ENCODE assay signal across 14 cellular contexts in genomic region chr12:638948-639557, GRCh38. TPM values are rescaled to one million over a fixed set of nuclear protein-coding genes. Genes with fewer than 3 reads are reported as not detected.
DNase-seq lines count a peak whose midpoint lies in the region; ATAC-seq, FAIRE-seq and TF ChIP-seq lines count a peak whose summit lies in the region.
"Had no signal": no experiment of that assay in that cellular context is flagged by ENCODE, and none has a peak within 500 bp of the region (broad histone marks: within the 10 kb centered on the region; RNA-seq: fewer than 3 reads in every experiment).

No MANE protein-coding gene starts in this region.

- FAIRE-seq in RCC 7860 (lab: Jason Lieb, UNC) = no peak

- H3K4me3 ChIP-seq in left ventricle myocardium inferior (no peak overlapping the region), left lung (no peak overlapping the region), vagina (no peak overlapping the region)
- H3K4me3 ChIP-seq: ovary had no signal

- H3K4me1 ChIP-seq in left ventricle myocardium inferior (peaks cover 32% of the 10 kb centered on the region), left lung (peaks cover 19 to 83% of the 10 kb centered on the region in 2 donors), vagina (peaks cover 43% of the 10 kb centered on the region)

- TF ChIP-seq POLR2A in vagina (IDR thresholded peaks at IDR 0.05) (no peak), GM18505 (IDR thresholded peaks at IDR 0.05; ENCODE audit: borderline replicate concordance, extremely low read depth, insufficient read depth, insufficient read length) (no peak)

- no peak for DNase-seq in left ventricle myocardium inferior
- no peak for DNase-seq in Right ventricle myocardium inferior (ENCODE audit: missing footprints)
- DNase-seq in left lung = no peak
- no peak for DNase-seq in vagina (ENCODE audit: extremely low spot score in 2 of 2)
- no peak for DNase-seq in RCC 7860 (ENCODE audit: low spot score)
- DNase-seq: Calu3; left colon; NCI-H1092 treated with DMSO at 0.1 percent for 48 hours; NCI-H526 treated with DMSO at 0.1 percent for 48 hours; ovary; stimulated activated CD4-positive, alpha-beta T cell treated with anti-CD3 and anti-CD28 coated beads, Interleukin-2, amount 100 ng/mL, for 48 hours had no signal

- TF ChIP-seq CTCF in left ventricle myocardium inferior (IDR thresholded peaks at IDR 0.05; ENCODE audit: borderline replicate concordance) (no peak), left lung (IDR thresholded peaks at IDR 0.05) (no peak), vagina (IDR thresholded peaks at IDR 0.05) (no peak)

- no peaks in the 10 kb centered on the region for H3K27me3 Mint-ChIP-seq in T-helper 1 cell treated with Interleukin-12 subunit alpha and Interleukin-12 subunit beta and Interleukin-4 antibody, amounts not matched to agents 30 μg/mL and 1 μg/mL, for 36 hours (ENCODE audit: low read depth)

- peak overlapping the region; percentile 100 for H3K27ac ChIP-seq in left ventricle myocardium inferior (replicated peaks)
- H3K27ac ChIP-seq in left lung = peak overlapping the region; percentile 99 to 100
- H3K27ac ChIP-seq in vagina = peak overlapping the region; percentile 98
- H3K27ac ChIP-seq: ovary had no signal

- peaks cover 40% of the 10 kb centered on the region for H3K4me1 Mint-ChIP-seq in T-helper 1 cell treated with Interleukin-12 subunit alpha and Interleukin-12 subunit beta and Interleukin-4 antibody, amounts not matched to agents 30 μg/mL and 1 μg/mL, for 36 hours (ENCODE audit: low read depth)

- H3K27ac Mint-ChIP-seq in T-helper 1 cell treated with Interleukin-12 subunit alpha and Interleukin-12 subunit beta and Interleukin-4 antibody, amounts not matched to agents 30 μg/mL and 1 μg/mL, for 36 hours = peak overlapping the region; percentile 60

- H3K9me3 Mint-ChIP-seq in T-helper 1 cell treated with Interleukin-12 subunit alpha and Interleukin-12 subunit beta and Interleukin-4 antibody, amounts not matched to agents 30 μg/mL and 1 μg/mL, for 36 hours = no peaks in the 10 kb centered on the region

- no peaks in the 10 kb centered on the region for H3K36me3 ChIP-seq in left ventricle myocardium inferior
- H3K36me3 ChIP-seq in left lung = no peaks in the 10 kb centered on the region
- H3K36me3 ChIP-seq in vagina = no peaks in the 10 kb centered on the region
- H3K36me3 ChIP-seq: ovary had no signal

- intact Hi-C loops in left ventricle myocardium inferior (cut with micrococcal nuclease) = no loop called here
- intact Hi-C loops in Right ventricle myocardium inferior (cut with DNase I) = no loop called here
- intact Hi-C loops in left lung (cut with DNase I) = no loop called here
- intact Hi-C loops in vagina (cut with DNase I) = no loop called here

- no peak overlapping the region for H3K4me3 Mint-ChIP-seq in T-helper 1 cell treated with Interleukin-12 subunit alpha and Interleukin-12 subunit beta and Interleukin-4 antibody, amounts not matched to agents 30 μg/mL and 1 μg/mL, for 36 hours

- no peaks in the 10 kb centered on the region for H3K9me3 ChIP-seq in left ventricle myocardium inferior (replicated peaks)
- H3K9me3 ChIP-seq in left lung = no peaks in the 10 kb centered on the region
- no peaks in the 10 kb centered on the region for H3K9me3 ChIP-seq in vagina
- H3K9me3 ChIP-seq: ovary had no signal

- no peak for ATAC-seq in Right ventricle myocardium inferior
- no peak for ATAC-seq in left lung
- ATAC-seq in GM18505 (IDR thresholded peaks at IDR 0.05; ENCODE audit: unreplicated experiment) = no peak
- ATAC-seq in HG02970 (IDR thresholded peaks at IDR 0.05; ENCODE audit: low FRiP score, unreplicated experiment) = no peak
- ATAC-seq: left colon had no signal

- H3K36me3 Mint-ChIP-seq in T-helper 1 cell treated with Interleukin-12 subunit alpha and Interleukin-12 subunit beta and Interleukin-4 antibody, amounts not matched to agents 30 μg/mL and 1 μg/mL, for 36 hours (ENCODE audit: low read depth) = peaks cover 6% of the 10 kb centered on the region

- H3K27me3 ChIP-seq in left ventricle myocardium inferior (ENCODE audit: low read depth) (no peaks in the 10 kb centered on the region), left lung (no peaks in the 10 kb centered on the region), vagina (no peaks in the 10 kb centered on the region)
- H3K27me3 ChIP-seq: ovary had no signal

RNA-seq across cellular contexts. Expression of gene NINJ2, which starts 24.2 kb away (rescaled TPM):
- total RNA-seq in left ventricle myocardium inferior (4.6 TPM), Right ventricle myocardium inferior (8.6 TPM), left lung (10 to 100 TPM; 13.0 to 18.0 TPM), vagina (23.8 TPM)
- total RNA-seq: Calu3 had no signal
